In genomic region chr15:53404930-53405493, GRCh38 we compare ENCODE assay signal across 31 cellular contexts.
"Had no signal": no experiment of that assay in that cellular context is flagged by ENCODE, and none has a peak within 500 bp of the region (broad histone marks: within the 10 kb centered on the region; RNA-seq: fewer than 3 reads in every experiment).

No MANE protein-coding gene starts in this region.

- H3K36me3 ChIP-seq: left lung, neural progenitor cell, neutrophil, ovary, prostate gland, sigmoid colon, spleen, thyroid gland, transverse colon, upper lobe of left lung, vagina had no signal

- FAIRE-seq: keratinocyte, small intestine had no signal

- ATAC-seq: left cardiac atrium; left lung; natural killer cell; right cardiac atrium; stimulated activated memory B cell treated with anti-CD40 and anti-IgM and Interleukin-4, amounts not matched to agents 10 μg/mL and 1 μg/mL and 100 μg/mL, for 72 hours; stimulated activated naive CD8-positive, alpha-beta T cell treated with anti-CD3 and anti-CD28 coated beads, Interleukin-15, amount 100 ng/mL, for 72 hours had no signal

- H3K4me1 ChIP-seq: left lung, prostate gland, sigmoid colon, spleen, thyroid gland, transverse colon, upper lobe of left lung, vagina had no signal

- H3K27ac ChIP-seq: left lung, neural progenitor cell, neutrophil, ovary, prostate gland, sigmoid colon, spleen, testis, thyroid gland, transverse colon, upper lobe of left lung, vagina had no signal

- H3K4me3 ChIP-seq: left lung, lung, neural progenitor cell, ovary, prostate gland, sigmoid colon, spleen, testis, thyroid gland, transverse colon, upper lobe of left lung, vagina had no signal

- H3K27me3 ChIP-seq: left lung, neural progenitor cell, neutrophil, ovary, sigmoid colon, spleen, testis, thyroid gland, transverse colon, upper lobe of left lung, vagina had no signal

- H3K9me3 ChIP-seq: left lung, neutrophil, ovary, prostate gland, sigmoid colon, spleen, testis, thyroid gland, transverse colon, upper lobe of left lung, vagina had no signal

- DNase-seq: hippocampal formation; kidney glomerular epithelial cell; left cardiac atrium; left lung; mesendoderm; naive B cell; natural killer cell; nephron progenitor cell; occipital lobe; ovary; posterior cingulate gyrus; retina; right cardiac atrium; sigmoid colon; small intestine; spleen; stimulated activated CD4-positive, alpha-beta T cell treated with anti-CD3 and anti-CD28 coated beads, Interleukin-4, amount 100 ng/mL, for 24 hours; stimulated activated naive CD4-positive, alpha-beta T cell treated with Interleukin-2 at 50 U/mL for 16 hours; stimulated activated naive CD8-positive, alpha-beta T cell treated with anti-CD3 and anti-CD28 coated beads, Interleukin-15, amount 100 ng/mL, for 72 hours; substantia nigra; testis; thyroid gland; transverse colon; upper lobe of left lung had no signal
